In genomic region chr2:55096586-55096985, GRCh38 we compare ENCODE assay signal across 19 cellular contexts. TPM values are rescaled to one million over a fixed set of nuclear protein-coding genes. Genes with fewer than 3 reads are reported as not detected.
DNase-seq lines count a peak whose midpoint lies in the region; FAIRE-seq and TF ChIP-seq lines count a peak whose summit lies in the region.
"Had no signal": no experiment of that assay in that cellular context is flagged by ENCODE, and none has a peak within 500 bp of the region (broad histone marks: within the 10 kb centered on the region; RNA-seq: fewer than 3 reads in every experiment).

No MANE protein-coding gene starts in this region.

- DNase-seq in cardiac muscle cell (ENCODE audit: low read depth in 1 of 2, low spot score in 1 of 2) (no peak), cardiac septum (ENCODE audit: low spot score) (no peak), endothelial cell of umbilical vein (ENCODE audit: low read depth, low spot score) (no peak), tibial nerve (ENCODE audit: low spot score in 2 of 2) (no peak), SK-N-DZ (ENCODE audit: low spot score) (no peak), SIG-M5 (lab: John Stamatoyannopoulos, UW) (no peak), KG1 (lab: John Stamatoyannopoulos, UW) (no peak)
- DNase-seq: activated CD8-positive, alpha-beta memory T cell treated with anti-CD3 and anti-CD28 coated beads, Interleukin-2, amount 50 U/mL, for 4 hours; activated naive CD8-positive, alpha-beta T cell treated with anti-CD3 and anti-CD28 coated beads, Interleukin-2, amount 10 ng/mL, durations not matched to agents 7 days and 5 days; Caco-2; colonic mucosa; effector memory CD8-positive, alpha-beta T cell; mesendoderm; NCI-H1105; NCI-H2029 treated with DMSO at 0.1 percent for 48 hours; stimulated activated CD4-positive, alpha-beta T cell treated with anti-CD3 and anti-CD28 coated beads, Interleukin-1b, Interleukin-23, amount 100 ng/mL, for 48 hours had no signal

- H3K79me2 ChIP-seq in endothelial cell of umbilical vein (ENCODE audit: control insufficient read depth, insufficient read depth, low read length) = no peaks in the 10 kb centered on the region

- H3K4me1 ChIP-seq in cardiac muscle cell (ENCODE audit: low read depth) = peaks cover 45% of the 10 kb centered on the region
- peaks cover 69% of the 10 kb centered on the region for H3K4me1 ChIP-seq in endothelial cell of umbilical vein (ENCODE audit: control insufficient read depth, extremely low read depth, insufficient read depth, low read length)
- H3K4me1 ChIP-seq in neutrophil (ENCODE audit: control insufficient read depth in 1 of 2, insufficient read depth in 1 of 2, low read depth in 1 of 2, low read length in 1 of 2) = peaks cover 83 to 90% of the 10 kb centered on the region in 2 experiments
- H3K4me1 ChIP-seq in tibial nerve = peaks cover 0 to 41% (median 21%) of the 10 kb centered on the region in 4 donors

- no peaks in the 10 kb centered on the region for H3K36me3 ChIP-seq in cardiac muscle cell
- no peaks in the 10 kb centered on the region for H3K36me3 ChIP-seq in endothelial cell of umbilical vein (ENCODE audit: control insufficient read depth in 2 of 2, extremely low read depth in 1 of 2, insufficient read depth in 2 of 2, low read length in 2 of 2)
- H3K36me3 ChIP-seq in neutrophil = no peaks in the 10 kb centered on the region
- H3K36me3 ChIP-seq in tibial nerve = no peaks in the 10 kb centered on the region
- H3K36me3 ChIP-seq: BLaER1, colonic mucosa had no signal

- TF ChIP-seq EP300 in tibial nerve (IDR thresholded peaks at IDR 0.05) = no peak

- CTCF ChIA-PET in endothelial cell of umbilical vein (lab: Charles Lee) = interaction anchor here (0.6 to 1.2 kb wide), 4 partner anchors 8 to 113 kb away, joined by 3 read pairs; no protein-coding TSS in a partner anchor

- H3K27ac ChIP-seq in cardiac muscle cell (peak overlapping the region; percentile 75), endothelial cell of umbilical vein (ENCODE audit: insufficient read depth, low read depth, low read length) (peak overlapping the region; percentile 76), neutrophil (peak overlapping the region; percentile 88), tibial nerve (peak overlapping the region in 3 of 4 donors; percentile 15 to 71 (median 15))
- H3K27ac ChIP-seq: BLaER1, colonic mucosa, VCaP had no signal

- BruUV-seq in endothelial cell of umbilical vein (replicated peaks; lab: Mats Ljungman, UMichigan) = no TSS peak

- 89 to 90% methylated on average over 3 of the region's 3 CpGs for WGBS in tibial nerve, 2 donors

- H3K9me3 ChIP-seq in cardiac muscle cell (ENCODE audit: low read depth) = no peaks in the 10 kb centered on the region
- H3K9me3 ChIP-seq in endothelial cell of umbilical vein (replicated peaks; ENCODE audit: control insufficient read depth, insufficient read depth, low read length) = no peaks in the 10 kb centered on the region
- H3K9me3 ChIP-seq in neutrophil = no peaks in the 10 kb centered on the region
- no peaks in the 10 kb centered on the region for H3K9me3 ChIP-seq in tibial nerve
- H3K9me3 ChIP-seq: Caco-2, colonic mucosa had no signal

- FAIRE-seq in endothelial cell of umbilical vein (lab: Jason Lieb, UNC) = no peak

- no peaks in the 10 kb centered on the region for H3K9me1 ChIP-seq in endothelial cell of umbilical vein (replicated peaks; ENCODE audit: control insufficient read depth, extremely low read depth, insufficient read depth, low read length)

- H3K27me3 ChIP-seq in cardiac muscle cell (no peaks in the 10 kb centered on the region), endothelial cell of umbilical vein (ENCODE audit: control insufficient read depth in 2 of 2, insufficient read depth in 2 of 2, low read length in 2 of 2) (no peaks in the 10 kb centered on the region), neutrophil (no peaks in the 10 kb centered on the region), tibial nerve (no peaks in the 10 kb centered on the region)
- H3K27me3 ChIP-seq: BLaER1, colonic mucosa had no signal

- no peak overlapping the region for H2AFZ ChIP-seq in endothelial cell of umbilical vein (ENCODE audit: low read depth, low read length)

- no peak for TF ChIP-seq POLR2A in endothelial cell of umbilical vein (IDR thresholded peaks at IDR 0.05; ENCODE audit: low read depth, low read length)
- no peak for TF ChIP-seq POLR2A in tibial nerve (IDR thresholded peaks at IDR 0.05)

- H4K20me1 ChIP-seq in endothelial cell of umbilical vein (replicated peaks; ENCODE audit: control insufficient read depth, extremely low read depth, insufficient read depth, low read length) = no peaks in the 10 kb centered on the region
- H4K20me1 ChIP-seq: BLaER1 had no signal

- dilution Hi-C loops in endothelial cell of umbilical vein (cut with MboI; ENCODE audit: extremely low pct_ligation_motif_present, low sequenced_read_pairs) = no loop called here

- no peak overlapping the region for H3K4me2 ChIP-seq in endothelial cell of umbilical vein (ENCODE audit: insufficient read depth, low read length)

- POLR2A ChIA-PET in endothelial cell of umbilical vein (lab: Charles Lee) = interaction anchor here (1.7 kb wide), 1 partner anchor 46 kb away, joined by 5 read pairs; the partner anchor contains the start of gene RTN4

- H3K4me3 ChIP-seq in cardiac muscle cell (no peak overlapping the region), endothelial cell of umbilical vein (replicated peaks in 1 of 3; ENCODE audit: insufficient read depth in 1 of 3, low read depth in 1 of 3, low read length in 3 of 3) (no peak overlapping the region), neutrophil (ENCODE audit: low read depth in 1 of 2, low read length in 1 of 2) (no peak overlapping the region), tibial nerve (no peak overlapping the region)
- H3K4me3 ChIP-seq: BLaER1, colonic mucosa had no signal

- intact Hi-C loops in cardiac septum (cut with DNase I) = no loop called here
- intact Hi-C loops in endothelial cell of umbilical vein (cut with micrococcal nuclease) = no loop called here

- no peak overlapping the region for H3K9ac ChIP-seq in endothelial cell of umbilical vein (replicated peaks; ENCODE audit: extremely low read depth, insufficient read depth, low read length)
- H3K9ac ChIP-seq: BLaER1 had no signal

- no peak for TF ChIP-seq CTCF in cardiac muscle cell (IDR thresholded peaks at IDR 0.05; ENCODE audit: low read depth, low read length)
- no peak for TF ChIP-seq CTCF in endothelial cell of umbilical vein (IDR thresholded peaks at IDR 0.05; ENCODE audit: extremely low read depth in 1 of 2, insufficient read depth in 1 of 2, low read depth in 1 of 2, low read length in 2 of 2)
- TF ChIP-seq CTCF in neutrophil (IDR thresholded peaks at IDR 0.05) = no peak
- TF ChIP-seq CTCF in tibial nerve (IDR thresholded peaks at IDR 0.05) = no peak

TF ChIP-seq in endothelial cell of umbilical vein, 7 proteins besides CTCF, POLR2A, EP300 and RAD21:
- TF ChIP-seq EZH2 (IDR thresholded peaks at IDR 0.05; ENCODE audit: borderline replicate concordance, low read depth, low read length, severe bottlenecking) = no peak
- no peak for TF ChIP-seq GATA2 (IDR thresholded peaks at IDR 0.05; ENCODE audit: insufficient read depth, insufficient read length, low read depth, low read length)
- TF ChIP-seq MAX (IDR thresholded peaks at IDR 0.05; ENCODE audit: insufficient read depth, insufficient read length) = no peak
- no peak for TF ChIP-seq FOS (IDR thresholded peaks at IDR 0.05; ENCODE audit: borderline replicate concordance, insufficient read depth, low read length)
- TF ChIP-seq JUN (IDR thresholded peaks at IDR 0.05; ENCODE audit: borderline replicate concordance, insufficient read depth, insufficient read length, low read depth) = no peak
- no peak for TF ChIP-seq MYC (IDR thresholded peaks at IDR 0.05; ENCODE audit: low read depth, low read length)
- no peak for TF ChIP-seq POLR2AphosphoS5 (IDR thresholded peaks at IDR 0.05; ENCODE audit: insufficient read depth, low read depth, low read length)

RNA-seq across cellular contexts. Expression of gene RTN4, which starts 46.3 kb away (rescaled TPM):
- total RNA-seq in cardiac muscle cell (164 and 186 TPM in 2 replicates), cardiac septum (174 TPM), endothelial cell of umbilical vein (472 and 486 TPM in 2 replicates), tibial nerve (100 to 1,000 TPM; 232 to 245 (median 243) TPM)
- polyA plus RNA-seq in cardiac muscle cell (205 and 223 TPM in 2 replicates), endothelial cell of umbilical vein (195 and 253 TPM in 2 replicates)
- polyA plus RNA-seq in endothelial cell of umbilical vein (2011; cell fraction: cytosol; rRNA removed) = 258 and 287 TPM in 2 replicates
- 221 and 343 TPM in 2 replicates for polyA plus RNA-seq in endothelial cell of umbilical vein (2011; cell fraction: nucleus; rRNA removed)
- polyA plus RNA-seq in endothelial cell of umbilical vein (2012) = 512 and 627 TPM in 2 replicates
- polyA minus RNA-seq in endothelial cell of umbilical vein = 365 and 404 TPM in 2 replicates
- 64.9 TPM for polyA minus RNA-seq in endothelial cell of umbilical vein (2011; cell fraction: cytosol; rRNA and poly(A)+ RNA removed)
- 184 and 233 TPM in 2 replicates for polyA minus RNA-seq in endothelial cell of umbilical vein (2011; cell fraction: nucleus; rRNA and poly(A)+ RNA removed)
- 167 and 176 TPM in 2 replicates for polyA plus RNA-seq in SK-N-DZ (2014; cell fraction: cytosol; rRNA removed)
- 101 and 109 TPM in 2 replicates for polyA plus RNA-seq in SK-N-DZ (2014; cell fraction: nucleus; rRNA removed)

Comparison
In these comparisons a context has a peak if more than half of its experiments do, and no peak if none do; other contexts are left out.
1. H3K27ac ChIP-seq: peak in every context shown above with its lines; median percentile 88 in neutrophil; 76 in endothelial cell of umbilical vein; 75 in cardiac muscle cell; 15 in tibial nerve.